ENCODE assay signal across 8 cellular contexts in the genomic region with DNA sequence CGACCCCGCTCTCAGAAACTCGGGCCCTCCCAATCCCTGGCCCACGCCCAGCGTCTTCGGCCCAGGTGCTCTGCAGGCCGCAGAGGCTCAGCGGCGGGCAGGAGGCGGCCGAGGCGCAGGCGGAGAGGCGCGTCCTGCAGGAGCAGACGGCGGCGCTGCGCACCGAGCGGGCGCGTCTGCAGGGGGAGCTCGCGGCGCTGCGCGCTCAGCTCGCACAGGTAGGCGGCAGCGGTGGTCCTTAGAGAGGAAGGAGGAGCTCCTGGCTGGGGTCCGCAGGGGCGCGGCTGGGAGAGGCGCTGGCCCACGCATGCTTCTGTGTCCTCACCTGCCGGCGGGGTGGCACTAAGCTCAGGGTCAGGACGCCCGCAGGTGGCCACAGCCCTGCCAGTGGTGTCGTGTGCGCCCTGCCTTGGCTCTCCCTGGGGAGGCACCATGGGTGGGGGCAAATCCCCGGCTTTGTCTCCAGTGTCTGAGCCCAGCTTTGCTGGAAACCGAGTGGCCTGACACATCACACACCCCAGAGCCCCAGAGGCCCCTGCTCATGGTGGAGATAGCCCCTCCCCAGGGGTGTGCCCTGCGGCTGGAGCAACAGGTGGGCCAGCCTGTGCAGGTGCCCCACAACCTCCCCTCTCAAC. TPM values are rescaled to one million over a fixed set of nuclear protein-coding genes. Genes with fewer than 3 reads are reported as not detected.
DNase-seq lines count a peak whose midpoint lies in the region; ATAC-seq and TF ChIP-seq lines count a peak whose summit lies in the region.

No MANE protein-coding gene starts in this region.

- no peaks in the 10 kb centered on the region for H3K9me3 ChIP-seq in HAP-1
- H3K9me3 ChIP-seq in RWPE2 (ENCODE audit: severe bottlenecking) = no peaks in the 10 kb centered on the region
- H3K9me3 ChIP-seq in colonic mucosa = no peaks in the 10 kb centered on the region

- TF ChIP-seq CTCF in AG04449 (IDR thresholded peaks at IDR 0.05; ENCODE audit: insufficient read depth, low read length, missing control alignments) (peak; percentile 65), RWPE2 (IDR thresholded peaks at IDR 0.05; ENCODE audit: poor library complexity, severe bottlenecking) (peak; percentile 43), colonic mucosa (IDR thresholded peaks at IDR 0.05) (peak; percentile 40), mesothelial cell of epicardium (IDR thresholded peaks at IDR 0.05; ENCODE audit: unreplicated experiment) (no peak)

- no peak overlapping the region for H3K27ac Mint-ChIP-seq in mesothelial cell of epicardium

- H3K36me3 ChIP-seq in HAP-1 (replicated peaks) (no peaks in the 10 kb centered on the region), RWPE2 (ENCODE audit: low read depth) (no peaks in the 10 kb centered on the region), colonic mucosa (no peaks in the 10 kb centered on the region)

- H3K9me3 Mint-ChIP-seq in mesothelial cell of epicardium = no peaks in the 10 kb centered on the region

- no peak overlapping the region for H3K4me3 Mint-ChIP-seq in mesothelial cell of epicardium

- H3K27me3 Mint-ChIP-seq in mesothelial cell of epicardium (ENCODE audit: low read depth) = peaks cover 34% of the 10 kb centered on the region

- DNase-seq in AG04449 (ENCODE audit: low read depth, low spot score) (no peak), HAP-1 (ENCODE audit: low spot score in 2 of 2) (peak; percentile 14 to 60), RWPE2 (ENCODE audit: low spot score) (peak; percentile 44), colonic mucosa (no peak), mesothelial cell of epicardium (ENCODE audit: low spot score in 2 of 2, unreplicated experiment in 2 of 2) (peak; percentile 46 to 74)
- DNase-seq in central memory CD4-positive, alpha-beta T cell = no peak

- intact Hi-C loops in colonic mucosa (cut with DNase I) = no loop called here

- no peak overlapping the region for H3K9ac ChIP-seq in colonic mucosa (ENCODE audit: low read depth in 2 of 2, low read length in 2 of 2)

- CTCF ChIA-PET in AG04449 (lab: Yijun Ruan, JAX) = interaction anchor here (0.7 to 1.5 kb wide), 5 partner anchors 8 to 71 kb away, joined by 3 to 6 read pairs (median 5); no protein-coding TSS in a partner anchor

- H3K4me1 ChIP-seq in HAP-1 = no peaks in the 10 kb centered on the region
- H3K4me1 ChIP-seq in RWPE2 (ENCODE audit: insufficient read depth, poor library complexity, severe bottlenecking) = no peaks in the 10 kb centered on the region
- peaks cover 12% of the 10 kb centered on the region for H3K4me1 ChIP-seq in colonic mucosa

- no peak overlapping the region for H3K4me3 ChIP-seq in AG04449 (ENCODE audit: low read depth, low read length)
- H3K4me3 ChIP-seq in HAP-1 = no peak overlapping the region
- no peak overlapping the region for H3K4me3 ChIP-seq in RWPE2 (ENCODE audit: severe bottlenecking)
- no peak overlapping the region for H3K4me3 ChIP-seq in colonic mucosa

- H3K36me3 Mint-ChIP-seq in mesothelial cell of epicardium = no peaks in the 10 kb centered on the region

- in situ Hi-C loops in HAP-1 (cut with MboI; ENCODE audit: low sequenced_read_pairs) = no loop called here

- peaks cover 6% of the 10 kb centered on the region; the same call in 1 of the 2 replicates for H3K27me3 ChIP-seq in HAP-1 (ENCODE audit: low read depth)
- peaks cover 6% of the 10 kb centered on the region for H3K27me3 ChIP-seq in RWPE2 (ENCODE audit: insufficient read depth, poor library complexity, severe bottlenecking)
- H3K27me3 ChIP-seq in colonic mucosa = no peaks in the 10 kb centered on the region

- H3K4me1 Mint-ChIP-seq in mesothelial cell of epicardium = peaks cover 6% of the 10 kb centered on the region

- POLR2A ChIA-PET in AG04449 (lab: Yijun Ruan, JAX) = no interaction called here

- ATAC-seq in RWPE2 (ENCODE audit: low read depth) = peak; percentile 78
- no peak for ATAC-seq in GM18873 (IDR thresholded peaks at IDR 0.05; ENCODE audit: low FRiP score, unreplicated experiment)
- no peak for ATAC-seq in HG02938 (IDR thresholded peaks at IDR 0.05; ENCODE audit: unreplicated experiment)

- H3K27ac ChIP-seq in RWPE2 (ENCODE audit: poor library complexity, severe bottlenecking) (no peak overlapping the region), colonic mucosa (no peak overlapping the region)

RNA-seq across cellular contexts. Expression of a gene that starts 14.9 kb away (rescaled TPM):
- total RNA-seq in colonic mucosa (1 to 10 TPM; 4.6 TPM), mesothelial cell of epicardium (7.1 to 10.5 TPM (median 9.4 TPM) in 3 replicates)

Comparison
In these comparisons a context has a peak if more than half of its experiments do, and no peak if none do; other contexts are left out.
1. DNase-seq: peak in HAP-1 (2 of 2), RWPE2 (single experiment) and mesothelial cell of epicardium (2 of 2); none in AG04449 (single experiment), colonic mucosa (single experiment) and central memory CD4-positive, alpha-beta T cell (single experiment).